ENCODE assay signal across 16 cellular contexts in the genomic region with DNA sequence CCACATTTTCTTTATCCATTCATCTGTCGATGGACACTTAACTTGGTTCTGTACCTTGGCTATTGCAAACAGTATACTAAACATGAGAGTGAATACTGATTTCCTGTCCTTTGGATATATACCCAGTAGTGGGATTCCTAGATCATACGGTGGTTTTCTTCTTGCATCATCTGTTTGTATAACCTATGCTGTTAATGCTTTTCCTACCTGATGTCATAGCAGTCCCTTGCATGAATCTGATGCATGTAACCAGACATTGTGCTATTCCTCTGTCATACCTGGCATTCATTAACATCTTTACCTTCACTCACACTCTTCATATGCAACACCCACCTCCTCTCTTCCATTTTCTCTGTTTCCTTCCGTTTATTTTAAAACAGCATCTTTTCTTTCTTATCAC.
"Had no signal": no experiment of that assay in that cellular context is flagged by ENCODE, and none has a peak within 500 bp of the region (broad histone marks: within the 10 kb centered on the region; RNA-seq: fewer than 3 reads in every experiment).

No MANE protein-coding gene starts in this region.

- ATAC-seq: activated CD8-positive, alpha-beta T cell treated with anti-CD3 and anti-CD28 coated beads, Interleukin-2, amount 10 ng/mL, durations not matched to agents 7 days and 5 days; activated naive CD4-positive, alpha-beta T cell treated with anti-CD3 and anti-CD28 coated beads, Interleukin-2, amount 50 U/mL, for 72 hours; esophagus mucosa; lower lobe of right lung had no signal

- H3K4me3 Mint-ChIP-seq: activated CD8-positive, alpha-beta T cell treated with anti-CD3 and anti-CD28 coated beads, Interleukin-2, amount 10 ng/mL, durations not matched to agents 7 days and 5 days; central memory CD8-positive, alpha-beta T cell; naive B cell had no signal

- H3K27ac ChIP-seq: lower lobe of right lung had no signal

- H3K4me3 ChIP-seq: lower lobe of right lung, thyroid gland had no signal

- H3K27me3 Mint-ChIP-seq: central memory CD8-positive, alpha-beta T cell; naive B cell had no signal

- H3K36me3 ChIP-seq: thyroid gland had no signal

- DNase-seq: activated CD4-positive, alpha-beta T cell treated with anti-CD3 and anti-CD28 coated beads for 1 hour; activated CD4-positive, alpha-beta T cell treated with anti-CD3 and anti-CD28 coated beads, Interleukin-2, amount 50 U/mL, for 1 hour; activated CD8-positive, alpha-beta T cell treated with anti-CD3 and anti-CD28 coated beads, Interleukin-2, amount 10 ng/mL, durations not matched to agents 7 days and 5 days; activated gamma-delta T cell treated with Interleukin-2 at 50 U/mL for 16 hours; activated T-cell treated with anti-CD3 and anti-CD28 coated beads, Interleukin-2, amount 50 U/mL, for 1 hour; effector memory CD4-positive, alpha-beta T cell; head of caudate nucleus; lower lobe of right lung; naive B cell; occipital lobe; stimulated activated CD4-positive, alpha-beta T cell treated with anti-CD3 and anti-CD28 coated beads, Interleukin-4, amount 100 ng/mL, for 24 hours; stimulated activated naive CD4-positive, alpha-beta T cell treated with Interleukin-2 at 50 U/mL for 16 hours; thyroid gland had no signal

- H3K9me3 Mint-ChIP-seq: activated naive CD4-positive, alpha-beta T cell treated with anti-CD3 and anti-CD28 coated beads, Interleukin-2, amount 50 U/mL, for 72 hours; central memory CD8-positive, alpha-beta T cell; naive B cell had no signal

- H3K27me3 ChIP-seq: thyroid gland had no signal

- H3K27ac Mint-ChIP-seq: activated CD8-positive, alpha-beta T cell treated with anti-CD3 and anti-CD28 coated beads, Interleukin-2, amount 10 ng/mL, durations not matched to agents 7 days and 5 days; activated naive CD4-positive, alpha-beta T cell treated with anti-CD3 and anti-CD28 coated beads, Interleukin-2, amount 50 U/mL, for 72 hours; naive B cell had no signal

- H3K9me3 ChIP-seq: lower lobe of right lung, thyroid gland had no signal
